In genomic region chr9:117783828-117784227, GRCh38 we compare ENCODE assay signal across 8 cellular contexts.
DNase-seq lines count a peak whose midpoint lies in the region; ATAC-seq and TF ChIP-seq lines count a peak whose summit lies in the region.

No MANE protein-coding gene starts in this region.

- 63% methylated on average over 1 of the region's 1 CpG for WGBS in esophagus muscularis mucosa

- no peak for DNase-seq in dorsolateral prefrontal cortex
- DNase-seq in substantia nigra (lab: John Stamatoyannopoulos, UW) = peak in 3 of 49 donors; percentile 8 to 18 (median 11)
- no peak for DNase-seq in mucosa of gallbladder (ENCODE audit: low spot score)
- DNase-seq in DMS153 (lab: John Stamatoyannopoulos, UW) = no peak
- no peak for DNase-seq in esophagus muscularis mucosa (ENCODE audit: extremely low spot score)

- peak overlapping the region in 50 of 59 donors; percentile 26 to 89 (median 69) for H3K27ac ChIP-seq in dorsolateral prefrontal cortex
- peak overlapping the region; percentile 11 for H3K27ac ChIP-seq in substantia nigra (ENCODE audit: low read depth, low read length, poor library complexity, severe bottlenecking)
- H3K27ac ChIP-seq in esophagus muscularis mucosa (replicated peaks in 1 of 4) = peak overlapping the region in 1 of 4 donors; percentile 28

- H3K9ac ChIP-seq in Loucy (ENCODE audit: low read depth, low read length, poor library complexity, severe bottlenecking) = peak overlapping the region; percentile 24

- H3K79me2 ChIP-seq in Loucy (ENCODE audit: insufficient read depth, low read length) = no peaks in the 10 kb centered on the region

- H3K4me3 ChIP-seq in Loucy (ENCODE audit: low read length, poor library complexity, severe bottlenecking) = peak overlapping the region; percentile 71
- H3K4me3 ChIP-seq in dorsolateral prefrontal cortex = peak overlapping the region in 41 of 59 donors; percentile 41 to 70 (median 55)
- peak overlapping the region in 1 of 4 donors; percentile 50 for H3K4me3 ChIP-seq in esophagus muscularis mucosa

- TF ChIP-seq EP300 in esophagus muscularis mucosa (IDR thresholded peaks at IDR 0.05) = no peak

- H3F3A ChIP-seq in Loucy (ENCODE audit: low read depth) = no peaks in the 10 kb centered on the region

- H3K4me1 ChIP-seq in Loucy (ENCODE audit: insufficient read depth, low read length, poor library complexity, severe bottlenecking) (peaks cover 6% of the 10 kb centered on the region), esophagus muscularis mucosa (peaks cover 9 to 16% (median 15%) of the 10 kb centered on the region in 4 donors)

- peak overlapping the region; percentile 91 for H2AFZ ChIP-seq in Loucy (ENCODE audit: low read length)

- no peaks in the 10 kb centered on the region for H4K20me1 ChIP-seq in Loucy (ENCODE audit: insufficient read depth, low read length, poor library complexity, severe bottlenecking)

- H3K4me2 ChIP-seq in Loucy (ENCODE audit: low read depth, low read length, poor library complexity, severe bottlenecking) = peak overlapping the region; percentile 76

- intact Hi-C loops in dorsolateral prefrontal cortex (cut with DNase I) = loop anchor here (1.0 to 10.0 kb wide), 5 partner anchors 142 to 1581 kb away; partner anchors contain the start of gene BRINP1 (in 1 of the 2)
- intact Hi-C loops in esophagus muscularis mucosa (cut with DNase I) = loop anchor here (10.0 kb wide), 1 partner anchor 139 kb away; no protein-coding TSS in a partner anchor

- no peaks in the 10 kb centered on the region for H3K27me3 ChIP-seq in Loucy (ENCODE audit: insufficient read depth, low read length, poor library complexity, severe bottlenecking)
- no peaks in the 10 kb centered on the region for H3K27me3 ChIP-seq in dorsolateral prefrontal cortex
- no peaks in the 10 kb centered on the region for H3K27me3 ChIP-seq in esophagus muscularis mucosa

- H3K9me3 ChIP-seq in Loucy (ENCODE audit: insufficient read depth, low read depth, low read length) (no peaks in the 10 kb centered on the region), esophagus muscularis mucosa (no peaks in the 10 kb centered on the region)

- ATAC-seq in GM18861 (IDR thresholded peaks at IDR 0.05; ENCODE audit: unreplicated experiment) (peak; percentile 94), GM21737 (IDR thresholded peaks at IDR 0.05; ENCODE audit: unreplicated experiment) (peak; percentile 78)

- H3K9me2 ChIP-seq in Loucy (replicated peaks; ENCODE audit: low read depth, low read length) = no peaks in the 10 kb centered on the region

- H3K36me3 ChIP-seq in Loucy (ENCODE audit: insufficient read depth, low read length) (no peaks in the 10 kb centered on the region), esophagus muscularis mucosa (no peaks in the 10 kb centered on the region)

- no peak for TF ChIP-seq POLR2A in esophagus muscularis mucosa (IDR thresholded peaks at IDR 0.05; ENCODE audit: low read depth)

- TF ChIP-seq CTCF in Loucy (conservative IDR thresholded peaks at IDR 0.05; ENCODE audit: low read length) = no peak
- TF ChIP-seq CTCF in dorsolateral prefrontal cortex (IDR thresholded peaks at IDR 0.05 in 54 of 56, conservative IDR thresholded peaks at IDR 0.05 in 2 of 56; ENCODE audit: low read depth in 1 of 56, partially characterized antibody in 56 of 56) = no peak
- no peak for TF ChIP-seq CTCF in esophagus muscularis mucosa (IDR thresholded peaks at IDR 0.05)
